Comparison of ENCODE assay signal across 16 cellular contexts in the genomic region with DNA sequence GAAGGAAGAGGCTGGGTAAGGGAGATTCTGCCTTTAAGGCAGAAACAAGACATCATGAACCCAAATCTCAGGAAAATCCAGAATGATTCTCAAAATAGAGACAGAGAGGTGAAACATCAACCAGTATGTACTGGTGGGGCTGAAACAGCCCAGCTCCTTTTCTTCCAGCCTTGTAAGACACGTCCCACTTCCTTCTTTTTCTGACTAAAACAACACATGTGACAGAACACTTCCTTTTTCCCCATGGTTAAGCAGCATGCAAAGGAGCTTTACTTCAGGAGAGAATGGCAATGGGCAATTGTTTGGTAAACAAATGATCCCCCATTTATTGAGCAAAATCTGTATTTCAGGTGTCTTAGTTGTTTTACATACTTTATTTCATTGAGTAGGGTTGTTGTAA.
DNase-seq lines count a peak whose midpoint lies in the region; ATAC-seq and TF ChIP-seq lines count a peak whose summit lies in the region.
"Had no signal": no experiment of that assay in that cellular context is flagged by ENCODE, and none has a peak within 500 bp of the region (broad histone marks: within the 10 kb centered on the region; RNA-seq: fewer than 3 reads in every experiment).

No MANE protein-coding gene starts in this region.

- no peaks in the 10 kb centered on the region for H3K9me3 ChIP-seq in CD4-positive, alpha-beta T cell (ENCODE audit: control insufficient read depth, low read length)
- H3K9me3 ChIP-seq: tibial nerve had no signal

- CTCF ChIA-PET in CD4-positive, alpha-beta T cell (lab: Charles Lee): no interaction called here

- POLR2A ChIA-PET in CD4-positive, alpha-beta T cell (lab: Charles Lee): no interaction called here

- TF ChIP-seq POLR2A in lower leg skin (IDR thresholded peaks at IDR 0.05): no peak

- no peaks in the 10 kb centered on the region for H3K27me3 ChIP-seq in CD4-positive, alpha-beta T cell (ENCODE audit: control insufficient read depth, insufficient read depth, low read length)
- H3K27me3 ChIP-seq: tibial nerve had no signal

- no peak overlapping the region for H3K27ac ChIP-seq in CD4-positive, alpha-beta T cell (ENCODE audit: low read depth, low read length)

- H3K9me3 Mint-ChIP-seq in dendritic cell treated with granulocyte-macrophage colony-stimulating factor and Interleukin-4, amounts not matched to agents 40 ng/mL and 50 ng/mL, for 4 days: no peaks in the 10 kb centered on the region
- H3K9me3 Mint-ChIP-seq in CD4-positive, alpha-beta T cell: no peaks in the 10 kb centered on the region
- H3K9me3 Mint-ChIP-seq: activated T-cell treated with anti-CD3 and anti-CD28 coated beads, Interleukin-2, amount 50 U/mL, for 24 hours; CD8-positive, alpha-beta T cell had no signal

- H3K4me1 Mint-ChIP-seq in dendritic cell treated with granulocyte-macrophage colony-stimulating factor and Interleukin-4, amounts not matched to agents 40 ng/mL and 50 ng/mL, for 4 days (ENCODE audit: low read depth): peaks cover 41% of the 10 kb centered on the region
- no peaks in the 10 kb centered on the region for H3K4me1 Mint-ChIP-seq in CD4-positive, alpha-beta T cell (ENCODE audit: low read depth)

- intact Hi-C loops in dendritic cell treated with granulocyte-macrophage colony-stimulating factor and Interleukin-4, amounts not matched to agents 40 ng/mL and 50 ng/mL, for 4 days (cut with micrococcal nuclease): loop anchor here (10.0 kb wide), 1 partner anchor 156 kb away; no protein-coding TSS in a partner anchor
- intact Hi-C loops in sciatic nerve (cut with DNase I) (no loop called here), lower leg skin (cut with DNase I; ENCODE audit: low total_unique reads) (no loop called here)
- intact Hi-C loops in CD4-positive, alpha-beta T cell (cut with DNase I, micrococcal nuclease): no loop called here

- peak; percentile 38 to 80 for DNase-seq in NOMO-1 (lab: John Stamatoyannopoulos, UW; ENCODE audit: unreplicated experiment in 2 of 2)
- no peak for DNase-seq in sciatic nerve (ENCODE audit: low spot score)
- no peak for DNase-seq in NCI-H1417 treated with DMSO at 0.1 percent for 48 hours (lab: John Stamatoyannopoulos, UW)
- no peak for DNase-seq in lower leg skin (ENCODE audit: low spot score in 2 of 2)
- no peak for DNase-seq in CD4-positive, alpha-beta T cell
- DNase-seq: activated CD4-positive, alpha-beta T cell treated with anti-CD3 and anti-CD28 coated beads for 4 hours; activated T-cell treated with anti-CD3 and anti-CD28 coated beads, Interleukin-2, amount 50 U/mL, for 24 hours; CD8-positive, alpha-beta T cell; EL; NCI-H1105; NCI-H345; stimulated activated CD4-positive, alpha-beta T cell treated with anti-CD3 and anti-CD28 coated beads, Interleukin-1b, Interleukin-23, amount 100 ng/mL, for 48 hours; stimulated activated CD8-positive, alpha-beta memory T cell treated with anti-CD3 and anti-CD28 coated beads, Interleukin-4, amount 100 ng/mL, for 48 hours had no signal

- H3K4me3 Mint-ChIP-seq in dendritic cell treated with granulocyte-macrophage colony-stimulating factor and Interleukin-4, amounts not matched to agents 40 ng/mL and 50 ng/mL, for 4 days: no peak overlapping the region
- no peak overlapping the region for H3K4me3 Mint-ChIP-seq in CD4-positive, alpha-beta T cell
- H3K4me3 Mint-ChIP-seq: activated T-cell treated with anti-CD3 and anti-CD28 coated beads, Interleukin-2, amount 50 U/mL, for 24 hours; CD8-positive, alpha-beta T cell had no signal

- no peak for TF ChIP-seq CTCF in lower leg skin (IDR thresholded peaks at IDR 0.05)
- no peak for TF ChIP-seq CTCF in CD4-positive, alpha-beta T cell (IDR thresholded peaks at IDR 0.05)

- H3K27ac Mint-ChIP-seq in dendritic cell treated with granulocyte-macrophage colony-stimulating factor and Interleukin-4, amounts not matched to agents 40 ng/mL and 50 ng/mL, for 4 days: peak overlapping the region; percentile 96
- no peak overlapping the region for H3K27ac Mint-ChIP-seq in CD4-positive, alpha-beta T cell
- H3K27ac Mint-ChIP-seq: activated T-cell treated with anti-CD3 and anti-CD28 coated beads, Interleukin-2, amount 50 U/mL, for 24 hours; CD8-positive, alpha-beta T cell had no signal

- no peaks in the 10 kb centered on the region for H3K27me3 Mint-ChIP-seq in dendritic cell treated with granulocyte-macrophage colony-stimulating factor and Interleukin-4, amounts not matched to agents 40 ng/mL and 50 ng/mL, for 4 days
- peaks cover 25% of the 10 kb centered on the region for H3K27me3 Mint-ChIP-seq in CD4-positive, alpha-beta T cell

- H3K4me3 ChIP-seq in lower leg skin (ENCODE audit: low read depth, poor library complexity, severe bottlenecking): no peak overlapping the region
- H3K4me3 ChIP-seq: tibial nerve had no signal

- H3K36me3 Mint-ChIP-seq in dendritic cell treated with granulocyte-macrophage colony-stimulating factor and Interleukin-4, amounts not matched to agents 40 ng/mL and 50 ng/mL, for 4 days (ENCODE audit: low read depth): no peaks in the 10 kb centered on the region
- H3K36me3 Mint-ChIP-seq in CD4-positive, alpha-beta T cell (ENCODE audit: low read depth): no peaks in the 10 kb centered on the region
- H3K36me3 Mint-ChIP-seq: CD8-positive, alpha-beta T cell had no signal

- ATAC-seq in GM18858 (IDR thresholded peaks at IDR 0.05; ENCODE audit: unreplicated experiment): peak; percentile 40
- peak; percentile 65 for ATAC-seq in sciatic nerve
- ATAC-seq in CD4-positive, alpha-beta T cell (ENCODE audit: poor library complexity): no peak
- ATAC-seq: CD8-positive, alpha-beta T cell had no signal

- WGBS in lower leg skin, 2 donors: 72 to 79% methylated on average over 1 of the region's 1 CpG

Comparison
In these comparisons a context has a peak if more than half of its experiments do, and no peak if none do; other contexts are left out.
1. DNase-seq: peak in NOMO-1 (2 of 2); none in sciatic nerve (single experiment), NCI-H1417 treated with DMSO at 0.1 percent for 48 hours (single experiment), lower leg skin (0 of 2) and CD4-positive, alpha-beta T cell (0 of 10).